9 cellular contexts compared by ENCODE assay signal in the genomic region with DNA sequence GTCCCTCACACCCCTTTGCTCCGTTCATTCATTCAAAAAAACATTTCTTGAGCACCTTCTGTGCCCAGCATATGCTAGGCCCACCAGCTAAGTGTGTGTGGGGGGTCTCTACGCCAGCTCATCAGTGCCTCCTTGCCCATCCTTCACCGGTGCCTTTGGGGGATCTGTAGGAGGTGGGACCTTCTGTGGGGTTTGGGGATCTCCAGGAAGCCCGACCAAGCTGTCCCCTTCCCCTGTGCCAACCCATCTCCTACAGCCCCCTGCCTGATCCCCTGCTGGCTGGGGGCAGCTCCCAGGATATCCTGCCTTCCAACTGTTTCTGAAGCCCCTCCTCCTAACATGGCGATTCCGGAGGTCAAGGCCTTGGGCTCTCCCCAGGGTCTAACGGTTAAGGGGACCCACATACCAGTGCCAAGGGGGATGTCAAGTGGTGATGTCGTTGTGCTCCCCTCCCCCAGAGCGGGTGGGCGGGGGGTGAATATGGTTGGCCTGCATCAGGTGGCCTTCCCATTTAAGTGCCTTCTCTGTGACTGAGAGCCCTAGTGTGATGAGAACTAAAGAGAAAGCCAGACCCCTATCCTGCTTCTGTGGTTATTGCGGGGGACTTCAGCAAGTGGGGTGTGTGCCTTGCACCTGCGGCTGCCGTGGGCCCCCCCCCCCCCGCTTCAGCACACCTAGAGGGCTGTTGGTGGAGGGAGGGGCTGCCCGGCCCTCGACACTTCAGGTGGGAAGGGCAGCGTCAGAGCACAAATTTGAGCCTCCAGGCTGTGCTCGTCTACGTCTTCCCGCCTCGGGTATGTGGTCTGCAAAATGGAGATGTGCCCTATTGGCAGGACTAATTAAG. TPM values are rescaled to one million over a fixed set of nuclear protein-coding genes. Genes with fewer than 3 reads are reported as not detected.
DNase-seq lines count a peak whose midpoint lies in the region; ATAC-seq and TF ChIP-seq lines count a peak whose summit lies in the region.
"Had no signal": no experiment of that assay in that cellular context is flagged by ENCODE, and none has a peak within 500 bp of the region (broad histone marks: within the 10 kb centered on the region; RNA-seq: fewer than 3 reads in every experiment).

No MANE protein-coding gene starts in this region.

- peaks cover 21% of the 10 kb centered on the region for H3K79me2 ChIP-seq in MM.1S (ENCODE audit: low read length)

- peak overlapping the region; percentile 46 for H3K4me3 ChIP-seq in AG04449 (ENCODE audit: low read depth, low read length)
- H3K4me3 ChIP-seq in MM.1S (ENCODE audit: low read length): peak overlapping the region; percentile 62
- H3K4me3 ChIP-seq in cardiac fibroblast (replicated peaks in 1 of 2; ENCODE audit: low read depth in 2 of 2, low read length in 2 of 2): peak overlapping the region; percentile 13 to 34
- H3K4me3 ChIP-seq in mucosa of descending colon: no peak overlapping the region
- H3K4me3 ChIP-seq in vagina: peak overlapping the region; percentile 35 to 53

- H3K4me2 ChIP-seq in MM.1S (ENCODE audit: low read depth, low read length): peak overlapping the region; percentile 98

- TF ChIP-seq CTCF in AG04449 (IDR thresholded peaks at IDR 0.05; ENCODE audit: insufficient read depth, low read length, missing control alignments) (no peak), MM.1S (IDR thresholded peaks at IDR 0.05; ENCODE audit: low read length) (no peak), cardiac fibroblast (IDR thresholded peaks at IDR 0.05; ENCODE audit: low read depth, low read length) (no peak), mucosa of descending colon (IDR thresholded peaks at IDR 0.05) (no peak), vagina (IDR thresholded peaks at IDR 0.05) (no peak)

- H3K36me3 ChIP-seq in MM.1S (replicated peaks; ENCODE audit: insufficient read depth, low read length) (no peaks in the 10 kb centered on the region), mucosa of descending colon (ENCODE audit: low read depth) (no peaks in the 10 kb centered on the region), vagina (peaks cover 0 to 41% of the 10 kb centered on the region in 2 donors)

- DNase-seq in AG04449 (ENCODE audit: low read depth, low spot score) (no peak), MM.1S (no peak), cardiac fibroblast (ENCODE audit: low read depth in 2 of 2) (no peak), mucosa of descending colon (peak; percentile 67 to 76 (median 73)), vagina (ENCODE audit: extremely low spot score in 2 of 2) (no peak), GF-D8 (lab: John Stamatoyannopoulos, UW) (no peak), DMS114 treated with DMSO at 0.1 percent for 48 hours (lab: John Stamatoyannopoulos, UW; ENCODE audit: unreplicated experiment) (no peak)

- no peaks in the 10 kb centered on the region for H3K9me3 ChIP-seq in MM.1S (replicated peaks; ENCODE audit: insufficient read depth, low read length)
- no peaks in the 10 kb centered on the region for H3K9me3 ChIP-seq in mucosa of descending colon
- H3K9me3 ChIP-seq in vagina: no peaks in the 10 kb centered on the region

- peak overlapping the region; percentile 57 for H2AFZ ChIP-seq in MM.1S (ENCODE audit: low read length)

- CTCF ChIA-PET in AG04449 (lab: Yijun Ruan, JAX): interaction anchor here (0.6 to 2.9 kb wide), 11 partner anchors 9 to 444 kb away, joined by 3 to 23 read pairs (median 4); partner anchors contain the start of gene PNKD

- H3K27me3 ChIP-seq in MM.1S (replicated peaks; ENCODE audit: insufficient read depth, low read length) (no peaks in the 10 kb centered on the region), vagina (no peaks in the 10 kb centered on the region)

- H3K9ac ChIP-seq in MM.1S (ENCODE audit: low read length): peak overlapping the region; percentile 48; the same call in 1 of the 2 replicates

- H4K20me1 ChIP-seq in MM.1S (ENCODE audit: insufficient read depth, low read length): no peaks in the 10 kb centered on the region

- H3K4me1 ChIP-seq in MM.1S (ENCODE audit: low read length) (peaks cover 26% of the 10 kb centered on the region), mucosa of descending colon (ENCODE audit: low read depth) (peaks cover 31% of the 10 kb centered on the region), vagina (peaks cover 69% of the 10 kb centered on the region)

- peak; percentile 13 for ATAC-seq in GM19467 (IDR thresholded peaks at IDR 0.05; ENCODE audit: unreplicated experiment)
- peak; percentile 19 for ATAC-seq in mucosa of descending colon

- no peaks in the 10 kb centered on the region for H3K9me2 ChIP-seq in MM.1S (replicated peaks; ENCODE audit: insufficient read depth, low read length)

- intact Hi-C loops in mucosa of descending colon (cut with DNase I, micrococcal nuclease): no loop called here
- intact Hi-C loops in vagina (cut with DNase I): loop anchor here (10.0 kb wide), 2 partner anchors 159 to 239 kb away; partner anchors contain the start of genes CNOT9 and USP37

- H3F3A ChIP-seq in MM.1S (ENCODE audit: insufficient read depth, low read length): peaks cover 9% of the 10 kb centered on the region; the same call in 1 of the 2 replicates

- TF ChIP-seq POLR2A in vagina (IDR thresholded peaks at IDR 0.05): no peak

- H3K27ac ChIP-seq in MM.1S (ENCODE audit: low read length) (peak overlapping the region; percentile 50; the same call in 1 of the 2 replicates), vagina (peak overlapping the region; percentile 97)

- POLR2A ChIA-PET in AG04449 (lab: Yijun Ruan, JAX): interaction anchor here (1.0 to 2.0 kb wide), 2 partner anchors 8 to 9 kb away, joined by 3 to 11 read pairs; no protein-coding TSS in a partner anchor

RNA-seq across cellular contexts. Expression of gene CTDSP1, which starts 5.9 kb away (rescaled TPM):
- total RNA-seq in mucosa of descending colon (100 to 1,000 TPM; 142 to 221 (median 165) TPM), vagina (103 TPM)

RNA-seq across cellular contexts. Expression of gene VIL1, which starts 13.3 kb away (rescaled TPM):
- total RNA-seq in mucosa of descending colon (100 to 1,000 TPM; 194 to 550 (median 341) TPM), vagina (not detected)

RNA-seq across cellular contexts. Expression of gene SLC11A1, which starts 23.5 kb away (rescaled TPM):
- total RNA-seq in mucosa of descending colon (1 to 10 TPM; 1.2 to 7.8 (median 5.3) TPM), vagina (36.6 TPM)

RNA-seq across cellular contexts. Expression of gene CATIP, which starts 48.9 kb away (rescaled TPM):
- total RNA-seq in mucosa of descending colon (not detected), vagina (not detected)
- total RNA-seq: lower leg skin had no signal

Comparison
In these comparisons a context has a peak if more than half of its experiments do, and no peak if none do; other contexts are left out.
1. DNase-seq: peak in mucosa of descending colon (3 of 3); none in AG04449 (single experiment), MM.1S (single experiment), cardiac fibroblast (0 of 2), vagina (0 of 2), GF-D8 (single experiment) and DMS114 treated with DMSO at 0.1 percent for 48 hours (single experiment).
2. RNA of gene VIL1, which starts 13.3 kb away (total RNA-seq): 194 to 550 TPM in mucosa of descending colon; not detected in vagina (single experiment); every median in the first group is over 100 times any median in the second.